9 cellular contexts compared by ENCODE assay signal in the genomic region with DNA sequence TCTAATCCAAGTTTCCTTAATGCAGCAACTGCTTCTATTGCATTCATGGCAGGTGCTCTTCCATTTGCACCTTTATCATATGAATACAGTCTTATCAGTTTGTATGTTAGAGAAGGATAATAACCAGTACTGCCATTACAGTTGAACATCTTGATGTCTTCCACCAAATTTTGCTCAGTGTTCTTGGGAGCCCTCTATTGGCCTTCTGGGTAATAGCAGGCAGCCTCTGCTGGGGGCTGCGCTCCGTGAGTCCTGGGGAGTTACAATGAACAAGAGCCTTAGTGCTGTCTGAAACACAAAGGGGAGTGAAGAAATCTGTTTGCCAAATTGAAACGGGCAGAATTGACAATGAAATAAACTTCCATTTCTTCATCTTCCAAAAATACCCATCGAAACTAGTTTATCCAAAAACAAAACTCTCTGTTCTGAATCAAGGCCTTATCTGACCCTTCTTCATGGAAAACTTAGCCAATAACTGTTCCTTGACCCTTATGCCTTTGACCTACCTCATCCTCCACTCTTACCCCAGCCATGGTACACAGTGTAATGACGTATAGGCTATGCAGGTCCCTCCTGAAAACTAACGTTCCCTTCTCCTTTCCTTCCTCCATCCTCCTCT.
A peak's percentile ranks its signal among the peaks of the same experiment; 100 is the strongest.
DNase-seq lines count a peak whose midpoint lies in the region; ATAC-seq and TF ChIP-seq lines count a peak whose summit lies in the region.
"Had no signal": no experiment of that assay in that cellular context is flagged by ENCODE, and none has a peak within 500 bp of the region (broad histone marks: within the 10 kb centered on the region; RNA-seq: fewer than 3 reads in every experiment).

No MANE protein-coding gene starts in this region.

- peaks cover 11% of the 10 kb centered on the region for H3K36me3 Mint-ChIP-seq in brain

- peak; percentile 94 for TF ChIP-seq CTCF in BJ (IDR thresholded peaks at IDR 0.05; ENCODE audit: insufficient read depth, low read depth, low read length)
- TF ChIP-seq CTCF in GM13976 (IDR thresholded peaks at IDR 0.05; ENCODE audit: borderline replicate concordance, control extremely low read depth, extremely low read depth, insufficient read depth, missing control alignments) = peak; percentile 79
- peak; percentile 79 to 92 for TF ChIP-seq CTCF in brain (conservative IDR thresholded peaks at IDR 0.05)
- TF ChIP-seq CTCF in kidney epithelial cell (IDR thresholded peaks at IDR 0.05; ENCODE audit: insufficient read depth, low read length, poor library complexity, severe bottlenecking) = peak; percentile 96
- TF ChIP-seq CTCF in thoracic aorta (IDR thresholded peaks at IDR 0.05) = peak; percentile 49

- CTCF ChIA-PET in BJ (lab: Yijun Ruan, JAX) = interaction anchor here (0.6 to 5.1 kb wide), 17 partner anchors 9 to 914 kb away, joined by 3 to 36 read pairs (median 3); no protein-coding TSS in a partner anchor

- ATAC-seq in thoracic aorta (ENCODE audit: insufficient number of reproducible peaks, low FRiP score, low read depth) = no peak

- POLR2A ChIA-PET in BJ (lab: Charles Lee) = no interaction called here

- peak overlapping the region in 1 of 5 experiments; percentile 15 for H3K27ac Mint-ChIP-seq in brain
- H3K27ac Mint-ChIP-seq: stimulated activated naive CD8-positive, alpha-beta T cell treated with anti-CD3 and anti-CD28 coated beads, Interleukin-15, Interleukin-2, amounts not matched to agents 100 ng/mL and 50 ng/mL, for 24 hours had no signal

- H3K27me3 ChIP-seq in BJ (ENCODE audit: control insufficient read depth, insufficient read depth, low read length) (peaks cover 4% of the 10 kb centered on the region; the same call in 1 of the 2 replicates), kidney epithelial cell (ENCODE audit: control insufficient read depth, insufficient read depth, low read length) (no peaks in the 10 kb centered on the region), thoracic aorta (replicated peaks; ENCODE audit: insufficient read depth) (no peaks in the 10 kb centered on the region)

- no peak for DNase-seq in BJ (ENCODE audit: low read depth)
- DNase-seq in GM13976 (ENCODE audit: low spot score) = peak; percentile 39
- DNase-seq in NCI-H460 (ENCODE audit: extremely low read depth, low read depth) = peak; percentile 34
- no peak for DNase-seq in kidney epithelial cell (ENCODE audit: low read depth)
- no peak for DNase-seq in thoracic aorta (ENCODE audit: low spot score)
- no peak for DNase-seq in middle frontal gyrus (ENCODE audit: extremely low spot score, low spot score)
- no peak for DNase-seq in amniotic stem cell (lab: John Stamatoyannopoulos, UW)

- H3K4me3 Mint-ChIP-seq in brain = no peak overlapping the region
- H3K4me3 Mint-ChIP-seq: stimulated activated naive CD8-positive, alpha-beta T cell treated with anti-CD3 and anti-CD28 coated beads, Interleukin-15, Interleukin-2, amounts not matched to agents 100 ng/mL and 50 ng/mL, for 24 hours had no signal

- H3K36me3 ChIP-seq in BJ (ENCODE audit: control insufficient read depth, insufficient read depth, low read length) = no peaks in the 10 kb centered on the region
- H3K36me3 ChIP-seq in kidney epithelial cell (ENCODE audit: control insufficient read depth, insufficient read depth, low read length) = no peaks in the 10 kb centered on the region
- no peaks in the 10 kb centered on the region for H3K36me3 ChIP-seq in thoracic aorta

- peaks cover 10% of the 10 kb centered on the region for H3K9me3 ChIP-seq in thoracic aorta

- H3K9me3 Mint-ChIP-seq in brain = peaks cover 8 to 21% (median 14%) of the 10 kb centered on the region in 5 experiments

- peaks cover 5% of the 10 kb centered on the region for H3K27me3 Mint-ChIP-seq in brain

- H3K4me3 ChIP-seq in BJ (ENCODE audit: low read depth, low read length) (no peak overlapping the region), kidney epithelial cell (ENCODE audit: low read depth, low read length) (no peak overlapping the region), thoracic aorta (no peak overlapping the region)

- no peaks in the 10 kb centered on the region for H3K4me1 ChIP-seq in thoracic aorta (ENCODE audit: control insufficient read depth in 1 of 2, low read depth in 2 of 2)

- H3K4me1 Mint-ChIP-seq in brain = peaks cover 14% of the 10 kb centered on the region

- no peak overlapping the region for H3K27ac ChIP-seq in thoracic aorta

- in situ Hi-C loops in GM13976 (cut with MboI; ENCODE audit: low sequenced_read_pairs, unreplicated experiment) = no loop called here

Comparison
In these comparisons a context has a peak if more than half of its experiments do, and no peak if none do; other contexts are left out.
1. DNase-seq: peak in GM13976 (single experiment) and NCI-H460 (single experiment); none in BJ (single experiment), kidney epithelial cell (single experiment), thoracic aorta (single experiment), middle frontal gyrus (single experiment) and amniotic stem cell (single experiment).
2. Peak in every context shown above with its lines, with median percentiles within 50 percentile points of each other: CTCF ChIP-seq.